ENCODE assay signal across 16 cellular contexts in genomic region chr18:63445067-63445466, GRCh38. TPM values are rescaled to one million over a fixed set of nuclear protein-coding genes. Genes with fewer than 3 reads are reported as not detected.
DNase-seq lines count a peak whose midpoint lies in the region; ATAC-seq and TF ChIP-seq lines count a peak whose summit lies in the region.
"Had no signal": no experiment of that assay in that cellular context is flagged by ENCODE, and none has a peak within 500 bp of the region (broad histone marks: within the 10 kb centered on the region; RNA-seq: fewer than 3 reads in every experiment).

No MANE protein-coding gene starts in this region.

- H3K27me3 ChIP-seq in left ventricle myocardium inferior (ENCODE audit: low read depth) (no peaks in the 10 kb centered on the region), colonic mucosa (no peaks in the 10 kb centered on the region), muscle layer of colon (ENCODE audit: control insufficient read depth in 1 of 2, insufficient read depth in 2 of 2, low read length in 2 of 2) (no peaks in the 10 kb centered on the region), vagina (no peaks in the 10 kb centered on the region)

- H3K4me3 ChIP-seq in left ventricle myocardium inferior: no peak overlapping the region
- H3K4me3 ChIP-seq in colonic mucosa: no peak overlapping the region
- H3K4me3 ChIP-seq in muscle layer of colon (ENCODE audit: low read depth in 1 of 2, low read length in 2 of 2): no peak overlapping the region
- H3K4me3 ChIP-seq in vagina: no peak overlapping the region

- no peaks in the 10 kb centered on the region for H3K27me3 Mint-ChIP-seq in activated T-helper 17 cell treated with anti-CD3 and anti-CD28 coated beads, Interleukin-2, amount 50 U/mL, for 72 hours

- H3K4me1 ChIP-seq in left ventricle myocardium inferior: no peaks in the 10 kb centered on the region
- H3K4me1 ChIP-seq in colonic mucosa: no peaks in the 10 kb centered on the region
- peaks cover 23% of the 10 kb centered on the region for H3K4me1 ChIP-seq in muscle layer of colon (ENCODE audit: insufficient read depth, low read length)
- H3K4me1 ChIP-seq in vagina: peaks cover 19% of the 10 kb centered on the region

- H3K9me3 Mint-ChIP-seq in activated T-helper 17 cell treated with anti-CD3 and anti-CD28 coated beads, Interleukin-2, amount 50 U/mL, for 72 hours: no peaks in the 10 kb centered on the region
- H3K9me3 Mint-ChIP-seq: activated CD4-positive, alpha-beta memory T cell treated with anti-CD3 and anti-CD28 coated beads, Interleukin-2, amount 10 ng/mL, durations not matched to agents 7 days and 5 days; activated T-cell treated with anti-CD3 and anti-CD28 coated beads, Interleukin-2, amount 50 U/mL, for 72 hours; CD8-positive, alpha-beta T cell; stimulated activated effector memory CD8-positive, alpha-beta T cell treated with anti-CD3 and anti-CD28 coated beads, Interleukin-12 subunit alpha, Interleukin-12 subunit beta, amount 100 ng/mL, for 72 hours had no signal

- H3K4me1 Mint-ChIP-seq in activated T-helper 17 cell treated with anti-CD3 and anti-CD28 coated beads, Interleukin-2, amount 50 U/mL, for 72 hours: no peaks in the 10 kb centered on the region
- H3K4me1 Mint-ChIP-seq: activated CD4-positive, alpha-beta memory T cell treated with anti-CD3 and anti-CD28 coated beads, Interleukin-2, amount 10 ng/mL, durations not matched to agents 7 days and 5 days; stimulated activated effector memory CD8-positive, alpha-beta T cell treated with anti-CD3 and anti-CD28 coated beads, Interleukin-12 subunit alpha, Interleukin-12 subunit beta, amount 100 ng/mL, for 72 hours had no signal

- no peak overlapping the region for H3K27ac Mint-ChIP-seq in activated T-helper 17 cell treated with anti-CD3 and anti-CD28 coated beads, Interleukin-2, amount 50 U/mL, for 72 hours
- H3K27ac Mint-ChIP-seq: activated CD4-positive, alpha-beta memory T cell treated with anti-CD3 and anti-CD28 coated beads, Interleukin-2, amount 10 ng/mL, durations not matched to agents 7 days and 5 days; activated T-cell treated with anti-CD3 and anti-CD28 coated beads, Interleukin-2, amount 50 U/mL, for 72 hours; CD8-positive, alpha-beta T cell; stimulated activated effector memory CD8-positive, alpha-beta T cell treated with anti-CD3 and anti-CD28 coated beads, Interleukin-12 subunit alpha, Interleukin-12 subunit beta, amount 100 ng/mL, for 72 hours had no signal

- intact Hi-C loops in left ventricle myocardium inferior (cut with micrococcal nuclease): no loop called here
- intact Hi-C loops in cardiac septum (cut with DNase I): no loop called here
- intact Hi-C loops in colonic mucosa (cut with DNase I): no loop called here
- intact Hi-C loops in vagina (cut with DNase I): no loop called here

- H3K9me3 ChIP-seq in left ventricle myocardium inferior (replicated peaks) (no peaks in the 10 kb centered on the region), colonic mucosa (no peaks in the 10 kb centered on the region), muscle layer of colon (ENCODE audit: low read length) (no peaks in the 10 kb centered on the region), vagina (no peaks in the 10 kb centered on the region)

- H3K36me3 Mint-ChIP-seq in activated T-helper 17 cell treated with anti-CD3 and anti-CD28 coated beads, Interleukin-2, amount 50 U/mL, for 72 hours (ENCODE audit: low read depth): no peaks in the 10 kb centered on the region
- H3K36me3 Mint-ChIP-seq: CD8-positive, alpha-beta T cell; stimulated activated effector memory CD8-positive, alpha-beta T cell treated with anti-CD3 and anti-CD28 coated beads, Interleukin-12 subunit alpha, Interleukin-12 subunit beta, amount 100 ng/mL, for 72 hours had no signal

- DNase-seq in left ventricle myocardium inferior (no peak), cardiac septum (ENCODE audit: low spot score) (no peak), colonic mucosa (peak; percentile 27), vagina (ENCODE audit: extremely low spot score in 2 of 2) (no peak), NCI-H69 (lab: John Stamatoyannopoulos, UW) (no peak), D341Med (ENCODE audit: low spot score) (no peak)
- DNase-seq: activated CD4-positive, alpha-beta memory T cell treated with anti-CD3 and anti-CD28 coated beads, Interleukin-2, amount 10 ng/mL, durations not matched to agents 7 days and 5 days; activated T-cell treated with anti-CD3 and anti-CD28 coated beads, Interleukin-2, amount 50 U/mL, for 72 hours; caudate nucleus; CD8-positive, alpha-beta T cell; NCI-H1105; nucleus accumbens; T-helper 1 cell had no signal

- H3K9ac ChIP-seq in colonic mucosa (ENCODE audit: low read depth in 2 of 2, low read length in 2 of 2) (no peak overlapping the region), muscle layer of colon (ENCODE audit: low read length) (no peak overlapping the region)

- no peak for TF ChIP-seq POLR2A in vagina (IDR thresholded peaks at IDR 0.05)

- H3K4me3 Mint-ChIP-seq in activated T-helper 17 cell treated with anti-CD3 and anti-CD28 coated beads, Interleukin-2, amount 50 U/mL, for 72 hours: no peak overlapping the region
- H3K4me3 Mint-ChIP-seq: activated CD4-positive, alpha-beta memory T cell treated with anti-CD3 and anti-CD28 coated beads, Interleukin-2, amount 10 ng/mL, durations not matched to agents 7 days and 5 days; activated T-cell treated with anti-CD3 and anti-CD28 coated beads, Interleukin-2, amount 50 U/mL, for 72 hours; CD8-positive, alpha-beta T cell; stimulated activated effector memory CD8-positive, alpha-beta T cell treated with anti-CD3 and anti-CD28 coated beads, Interleukin-12 subunit alpha, Interleukin-12 subunit beta, amount 100 ng/mL, for 72 hours had no signal

- TF ChIP-seq CTCF in left ventricle myocardium inferior (IDR thresholded peaks at IDR 0.05; ENCODE audit: borderline replicate concordance) (no peak), colonic mucosa (IDR thresholded peaks at IDR 0.05) (no peak), vagina (IDR thresholded peaks at IDR 0.05) (no peak)

- peak overlapping the region; percentile 20 for H3K27ac ChIP-seq in left ventricle myocardium inferior (replicated peaks)
- no peak overlapping the region for H3K27ac ChIP-seq in colonic mucosa
- H3K27ac ChIP-seq in muscle layer of colon (ENCODE audit: low read depth, low read length): peak overlapping the region; percentile 63
- peak overlapping the region; percentile 73 for H3K27ac ChIP-seq in vagina

- no peaks in the 10 kb centered on the region for H3K36me3 ChIP-seq in left ventricle myocardium inferior
- no peaks in the 10 kb centered on the region for H3K36me3 ChIP-seq in colonic mucosa
- no peaks in the 10 kb centered on the region for H3K36me3 ChIP-seq in muscle layer of colon (ENCODE audit: insufficient read depth, low read length)
- H3K36me3 ChIP-seq in vagina: no peaks in the 10 kb centered on the region

- ATAC-seq in activated T-helper 17 cell treated with anti-CD3 and anti-CD28 coated beads, Interleukin-2, amount 50 U/mL, for 72 hours (replicated peaks): no peak
- ATAC-seq: CD8-positive, alpha-beta T cell had no signal

RNA-seq across cellular contexts. Expression of gene VPS4B, which starts 22.8 kb away (rescaled TPM):
- 16.7 TPM for total RNA-seq in left ventricle myocardium inferior
- 22.4 TPM for total RNA-seq in cardiac septum
- 100 to 1,000 TPM in 1 of 2 donors, 10 to 100 TPM in 1; 96.3 to 127 TPM for total RNA-seq in colonic mucosa
- 30.7 TPM for total RNA-seq in vagina
- total RNA-seq in activated T-helper 17 cell treated with anti-CD3 and anti-CD28 coated beads, Interleukin-2, amount 50 U/mL, for 72 hours: 10 to 100 TPM; 63.8 to 72.3 TPM

RNA-seq across cellular contexts. Expression of gene SERPINB5, which starts 31.7 kb away (rescaled TPM):
- total RNA-seq in left ventricle myocardium inferior (not detected), cardiac septum (not detected), colonic mucosa (1 to 10 TPM; 4.8 to 6.1 TPM), vagina (141 TPM)
- total RNA-seq in activated T-helper 17 cell treated with anti-CD3 and anti-CD28 coated beads, Interleukin-2, amount 50 U/mL, for 72 hours: not detected
- total RNA-seq: activated CD4-positive, alpha-beta memory T cell treated with anti-CD3 and anti-CD28 coated beads, Interleukin-2, amount 10 ng/mL, durations not matched to agents 7 days and 5 days; activated T-cell treated with anti-CD3 and anti-CD28 coated beads, Interleukin-2, amount 50 U/mL, for 72 hours; CD8-positive, alpha-beta T cell had no signal

Comparison
In these comparisons a context has a peak if more than half of its experiments do, and no peak if none do; other contexts are left out.
1. RNA of gene SERPINB5, which starts 31.7 kb away (total RNA-seq): 141 TPM in vagina (single experiment); 4.8 to 6.1 TPM in colonic mucosa, not detected in left ventricle myocardium inferior (single experiment), not detected in cardiac septum (single experiment) and not detected in activated T-helper 17 cell treated with anti-CD3 and anti-CD28 coated beads, Interleukin-2, amount 50 U/mL, for 72 hours; every median in the first group is over 10 times any median in the second.